Comparison of ENCODE assay signal across 2 cellular contexts in the genomic region with DNA sequence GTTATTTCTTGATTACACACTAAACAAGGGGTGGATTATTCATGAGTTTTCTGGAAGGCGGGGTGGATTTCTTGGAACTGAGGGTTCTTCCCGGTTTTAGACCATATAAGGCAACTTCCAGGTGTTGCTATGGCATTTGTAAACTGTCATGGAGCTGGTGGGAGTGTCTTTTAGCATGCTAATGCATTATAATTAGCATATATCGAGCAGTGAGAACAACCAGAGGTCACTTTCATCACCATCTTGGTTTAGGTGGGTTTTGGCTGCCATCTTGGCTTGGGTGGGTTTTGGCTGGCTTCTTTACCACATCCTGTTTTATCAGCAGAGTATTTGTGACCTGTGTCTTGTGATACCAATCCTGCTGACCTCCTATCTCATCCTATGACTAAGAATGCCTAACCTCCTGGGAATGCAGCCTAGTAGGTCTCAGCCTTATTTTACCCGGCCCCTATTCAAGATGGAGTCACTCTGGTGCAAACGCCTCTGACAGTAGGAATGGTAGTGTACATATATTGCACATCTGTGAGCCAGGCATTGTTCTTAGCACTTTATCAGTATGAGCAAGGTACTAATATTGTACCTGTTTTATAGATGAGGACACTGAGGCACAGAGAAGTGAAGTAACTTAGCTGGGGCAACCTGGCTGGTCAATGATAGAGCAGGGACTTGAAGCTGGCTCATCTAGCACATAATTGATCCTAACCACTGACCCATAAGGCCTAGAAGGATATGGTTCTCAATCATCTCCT.
TF ChIP-seq lines count a peak whose summit lies in the region.

No MANE protein-coding gene starts in this region.

TF ChIP-seq in A549, 52 proteins besides CTCF, POLR2A, EP300 and RAD21:
- TF ChIP-seq, protein P1, sequence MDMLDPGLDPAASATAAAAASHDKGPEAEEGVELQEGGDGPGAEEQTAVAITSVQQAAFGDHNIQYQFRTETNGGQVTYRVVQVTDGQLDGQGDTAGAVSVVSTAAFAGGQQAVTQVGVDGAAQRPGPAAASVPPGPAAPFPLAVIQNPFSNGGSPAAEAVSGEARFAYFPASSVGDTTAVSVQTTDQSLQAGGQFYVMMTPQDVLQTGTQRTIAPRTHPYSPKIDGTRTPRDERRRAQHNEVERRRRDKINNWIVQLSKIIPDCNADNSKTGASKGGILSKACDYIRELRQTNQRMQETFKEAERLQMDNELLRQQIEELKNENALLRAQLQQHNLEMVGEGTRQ (IDR thresholded peaks at IDR 0.05) = no peak
- TF ChIP-seq ESRRA (IDR thresholded peaks at IDR 0.05; ENCODE audit: borderline replicate concordance, low read length) (no peak), HOXB13 (CRISPR knock-in tag; IDR thresholded peaks at IDR 0.05; ENCODE audit: low read depth) (peak; percentile 83; the same call in 1 of the 2 replicates), EHF (CRISPR knock-in tag; IDR thresholded peaks at IDR 0.05) (peak; percentile 39; the same call in 1 of the 2 replicates), ZSCAN20 (CRISPR knock-in tag; IDR thresholded peaks at IDR 0.05) (no peak), HDAC2 (IDR thresholded peaks at IDR 0.05) (no peak), HMGXB4 (CRISPR knock-in tag; IDR thresholded peaks at IDR 0.05; ENCODE audit: borderline replicate concordance) (no peak), HOXB5 (CRISPR knock-in tag; IDR thresholded peaks at IDR 0.05) (peak; percentile 88), NPAS2 (CRISPR knock-in tag; IDR thresholded peaks at IDR 0.05; ENCODE audit: borderline replicate concordance) (no peak), GATA3 (IDR thresholded peaks at IDR 0.05; ENCODE audit: borderline replicate concordance) (no peak), NR3C1 (IDR thresholded peaks at IDR 0.05) (no peak), SREBF2 (IDR thresholded peaks at IDR 0.05) (no peak), FOXS1 (CRISPR knock-in tag; IDR thresholded peaks at IDR 0.05) (peak; percentile 91; the same call in 1 of the 2 replicates), ATOH8 (CRISPR knock-in tag; IDR thresholded peaks at IDR 0.05; ENCODE audit: low read depth) (peak; percentile 99), FOSB (CRISPR knock-in tag; IDR thresholded peaks at IDR 0.05) (peak; percentile 43; the same call in 1 of the 2 replicates)
- TF ChIP-seq, protein P2, sequence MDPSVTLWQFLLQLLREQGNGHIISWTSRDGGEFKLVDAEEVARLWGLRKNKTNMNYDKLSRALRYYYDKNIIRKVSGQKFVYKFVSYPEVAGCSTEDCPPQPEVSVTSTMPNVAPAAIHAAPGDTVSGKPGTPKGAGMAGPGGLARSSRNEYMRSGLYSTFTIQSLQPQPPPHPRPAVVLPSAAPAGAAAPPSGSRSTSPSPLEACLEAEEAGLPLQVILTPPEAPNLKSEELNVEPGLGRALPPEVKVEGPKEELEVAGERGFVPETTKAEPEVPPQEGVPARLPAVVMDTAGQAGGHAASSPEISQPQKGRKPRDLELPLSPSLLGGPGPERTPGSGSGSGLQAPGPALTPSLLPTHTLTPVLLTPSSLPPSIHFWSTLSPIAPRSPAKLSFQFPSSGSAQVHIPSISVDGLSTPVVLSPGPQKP (IDR thresholded peaks at IDR 0.05; ENCODE audit: low read depth, low read length) = no peak
TF ChIP-seq in A549: peak in this region for 6.

TF ChIP-seq in IMR-90, 13 proteins besides CTCF, POLR2A, EP300 and RAD21:
- TF ChIP-seq, protein P2 (IDR thresholded peaks at IDR 0.05; ENCODE audit: borderline replicate concordance, low read depth, low read length) = no peak; the same call in 1 of the 2 replicates
- 0 out of 2 replicates have a peak, but pooled peaks have one; percentile 8 for TF ChIP-seq CEBPB (IDR thresholded peaks at IDR 0.05; ENCODE audit: low read depth, low read length)
- TF ChIP-seq MXI1 (IDR thresholded peaks at IDR 0.05; ENCODE audit: borderline replicate concordance, low read depth, low read length) = no peak
- no peak for TF ChIP-seq MAFK (IDR thresholded peaks at IDR 0.05; ENCODE audit: low read depth, low read length)
- TF ChIP-seq RCOR1 (IDR thresholded peaks at IDR 0.05; ENCODE audit: insufficient replicate concordance, low read length) = no peak
- no peak for TF ChIP-seq SMC3 (IDR thresholded peaks at IDR 0.05; ENCODE audit: low read depth, low read length)
